ENCODE assay signal across 3 cellular contexts in the genomic region with DNA sequence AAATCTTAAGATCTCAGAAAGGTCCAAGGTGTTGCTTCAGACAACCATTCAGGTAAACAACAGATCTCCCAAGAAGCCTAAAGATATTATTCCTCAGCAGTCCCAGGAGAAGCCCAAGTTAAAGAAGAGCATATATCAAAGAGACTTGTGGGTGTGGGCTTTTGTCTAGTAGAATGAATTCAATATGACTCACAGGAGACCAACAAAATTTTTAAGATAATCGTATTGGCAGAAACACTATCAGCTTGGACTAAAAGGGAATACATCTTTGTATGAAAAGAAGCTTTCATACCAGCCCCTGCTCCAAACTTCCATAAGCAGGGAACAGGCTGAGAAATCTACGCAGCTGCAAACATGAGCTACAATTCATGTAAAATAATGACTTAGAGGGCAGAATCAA.
TF ChIP-seq lines count a peak whose summit lies in the region.

No MANE protein-coding gene starts in this region.

TF ChIP-seq in HepG2, 621 proteins besides CTCF, POLR2A, EP300 and RAD21:
- TF ChIP-seq, protein P1, sequence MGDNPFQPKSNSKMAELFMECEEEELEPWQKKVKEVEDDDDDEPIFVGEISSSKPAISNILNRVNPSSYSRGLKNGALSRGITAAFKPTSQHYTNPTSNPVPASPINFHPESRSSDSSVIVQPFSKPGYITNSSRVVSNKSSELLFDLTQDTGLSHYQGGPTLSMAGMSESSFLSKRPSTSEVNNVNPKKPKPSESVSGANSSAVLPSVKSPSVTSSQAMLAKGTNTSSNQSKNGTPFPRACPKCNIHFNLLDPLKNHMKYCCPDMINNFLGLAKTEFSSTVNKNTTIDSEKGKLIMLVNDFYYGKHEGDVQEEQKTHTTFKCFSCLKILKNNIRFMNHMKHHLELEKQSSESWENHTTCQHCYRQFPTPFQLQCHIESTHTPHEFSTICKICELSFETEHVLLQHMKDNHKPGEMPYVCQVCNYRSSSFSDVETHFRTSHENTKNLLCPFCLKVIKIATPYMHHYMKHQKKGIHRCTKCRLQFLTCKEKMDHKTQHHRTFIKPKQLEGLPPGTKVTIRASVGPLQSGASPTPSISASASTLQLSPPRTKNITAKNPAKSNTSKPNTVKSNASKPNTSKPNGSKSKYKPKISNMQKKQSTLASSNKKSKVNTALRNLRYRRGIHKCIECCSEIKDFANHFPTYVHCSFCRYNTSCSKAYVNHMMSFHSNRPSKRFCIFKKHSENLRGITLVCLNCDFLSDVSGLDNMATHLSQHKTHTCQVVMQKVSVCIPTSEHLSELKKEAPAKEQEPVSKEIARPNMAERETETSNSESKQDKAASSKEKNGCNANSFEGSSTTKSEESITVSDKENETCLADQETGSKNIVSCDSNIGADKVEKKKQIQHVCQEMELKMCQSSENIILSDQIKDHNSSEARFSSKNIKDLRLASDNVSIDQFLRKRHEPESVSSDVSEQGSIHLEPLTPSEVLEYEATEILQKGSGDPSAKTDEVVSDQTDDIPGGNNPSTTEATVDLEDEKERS (CRISPR knock-in tag; IDR thresholded peaks at IDR 0.05) = peak; percentile 53; the same call in 1 of the 2 replicates
- TF ChIP-seq PRPF4 (IDR thresholded peaks at IDR 0.05; ENCODE audit: low read depth, low read length, poor library complexity, severe bottlenecking) = no peak
- no peak for TF ChIP-seq NFRKB (IDR thresholded peaks at IDR 0.05)

TF ChIP-seq in WTC11, 78 proteins besides CTCF, POLR2A, EP300 and RAD21:
- TF ChIP-seq RELA (CRISPR knock-in tag; IDR thresholded peaks at IDR 0.05; ENCODE audit: borderline replicate concordance) = no peak
- 0 out of 2 replicates have a peak, but pooled peaks have one; percentile 6 for TF ChIP-seq GTF2I (CRISPR knock-in tag; conservative IDR thresholded peaks at IDR 0.05)

TF ChIP-seq in K562, 482 proteins besides CTCF, POLR2A, EP300 and RAD21:
- TF ChIP-seq RBM25 (IDR thresholded peaks at IDR 0.05; ENCODE audit: low read depth, low read length, severe bottlenecking) (peak; percentile 79), ZNF134 (CRISPR knock-in tag; conservative IDR thresholded peaks at IDR 0.05) (no peak)
